Comparison of ENCODE assay signal across 17 cellular contexts in the genomic region with DNA sequence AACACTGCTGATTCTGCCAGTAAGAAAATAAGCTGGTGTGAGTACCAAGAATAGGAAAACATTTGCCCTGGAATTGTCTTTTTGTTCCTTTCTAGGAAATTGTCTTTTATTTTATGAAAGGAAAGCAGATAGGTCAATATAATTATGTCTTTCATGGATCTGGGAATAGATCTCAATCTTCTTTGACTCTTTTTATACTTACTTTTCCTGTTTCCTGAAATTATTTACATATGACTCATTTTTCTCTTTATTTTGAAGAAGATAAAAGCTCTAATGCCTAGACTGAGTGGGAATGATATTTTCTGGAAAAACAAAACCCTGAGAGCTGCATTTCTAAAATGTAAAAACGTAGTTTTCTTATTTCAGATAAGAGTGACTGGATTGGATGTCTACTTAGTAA.
"Had no signal": no experiment of that assay in that cellular context is flagged by ENCODE, and none has a peak within 500 bp of the region (broad histone marks: within the 10 kb centered on the region; RNA-seq: fewer than 3 reads in every experiment).

No MANE protein-coding gene starts in this region.

- H3K27ac ChIP-seq: heart right ventricle, neural progenitor cell, pancreas, right lobe of liver, upper lobe of left lung had no signal

- H3K36me3 ChIP-seq: neural progenitor cell, pancreas had no signal

- H3K4me1 ChIP-seq: heart right ventricle, neural progenitor cell, pancreas, right lobe of liver, upper lobe of left lung had no signal

- H3K27ac Mint-ChIP-seq: activated naive CD4-positive, alpha-beta T cell treated with anti-CD3 and anti-CD28 coated beads, Interleukin-2, amount 50 U/mL, for 72 hours; memory B cell; neural progenitor cell; T-helper 1 cell treated with Interleukin-12 subunit alpha and Interleukin-12 subunit beta and Interleukin-4 antibody, amounts not matched to agents 30 μg/mL and 1 μg/mL, for 36 hours had no signal

- H3K27me3 Mint-ChIP-seq: memory B cell; naive B cell; stimulated activated naive CD8-positive, alpha-beta T cell treated with anti-CD3 and anti-CD28 coated beads, Interleukin-15, amount 100 ng/mL, for 72 hours had no signal

- H3K27me3 ChIP-seq: heart right ventricle, neural progenitor cell, pancreas, right lobe of liver, upper lobe of left lung had no signal

- H3K4me3 ChIP-seq: heart right ventricle, mucosa of descending colon, neural progenitor cell, pancreas, right lobe of liver, upper lobe of left lung had no signal

- H2AFZ ChIP-seq: neural progenitor cell had no signal

- FAIRE-seq: pancreas, small intestine had no signal

- H3K4me3 Mint-ChIP-seq: memory B cell; naive B cell; neural progenitor cell; stimulated activated naive CD8-positive, alpha-beta T cell treated with anti-CD3 and anti-CD28 coated beads, Interleukin-15, amount 100 ng/mL, for 72 hours; T-helper 1 cell treated with Interleukin-12 subunit alpha and Interleukin-12 subunit beta and Interleukin-4 antibody, amounts not matched to agents 30 μg/mL and 1 μg/mL, for 36 hours had no signal

- DNase-seq: activated CD4-positive, alpha-beta T cell treated with anti-CD3 and anti-CD28 coated beads, Interleukin-2, amount 50 U/mL, for 4 hours; activated gamma-delta T cell treated with Interleukin-2 at 50 U/mL for 16 hours; heart right ventricle; kidney glomerular epithelial cell; left ventricle myocardium superior; mucosa of descending colon; naive B cell; pancreas; right lobe of liver; small intestine; stimulated activated CD4-positive, alpha-beta T cell treated with anti-CD3 and anti-CD28 coated beads, Interleukin-4, amount 100 ng/mL, for 1 hour; stimulated activated naive CD8-positive, alpha-beta T cell treated with anti-CD3 and anti-CD28 coated beads, Interleukin-15, amount 100 ng/mL, for 72 hours; upper lobe of left lung had no signal

- H3K9ac ChIP-seq: neural progenitor cell had no signal

- H3K4me2 ChIP-seq: neural progenitor cell had no signal

- H3K4me1 Mint-ChIP-seq: memory B cell; naive B cell; neural progenitor cell; stimulated activated naive CD8-positive, alpha-beta T cell treated with anti-CD3 and anti-CD28 coated beads, Interleukin-15, amount 100 ng/mL, for 72 hours had no signal

- H3K9me3 ChIP-seq: heart right ventricle, mucosa of descending colon, pancreas, right lobe of liver, upper lobe of left lung had no signal

- ATAC-seq: activated naive CD4-positive, alpha-beta T cell treated with anti-CD3 and anti-CD28 coated beads, Interleukin-2, amount 50 U/mL, for 72 hours; heart right ventricle; left ventricle myocardium superior; mucosa of descending colon; pancreas; stimulated activated naive CD8-positive, alpha-beta T cell treated with anti-CD3 and anti-CD28 coated beads, Interleukin-15, amount 100 ng/mL, for 72 hours had no signal
